Comparison of ENCODE assay signal across 14 cellular contexts in genomic region chr7:17150018-17150417, GRCh38.
A peak's percentile ranks its signal among the peaks of the same experiment; 100 is the strongest.
DNase-seq lines count a peak whose midpoint lies in the region; ATAC-seq and TF ChIP-seq lines count a peak whose summit lies in the region.
"Had no signal": no experiment of that assay in that cellular context is flagged by ENCODE, and none has a peak within 500 bp of the region (broad histone marks: within the 10 kb centered on the region; RNA-seq: fewer than 3 reads in every experiment).

No MANE protein-coding gene starts in this region.

- H3K4me1 ChIP-seq in right cardiac atrium (ENCODE audit: control insufficient read depth, insufficient read depth, low read length), result no peaks in the 10 kb centered on the region
- no peaks in the 10 kb centered on the region for H3K4me1 ChIP-seq in naive thymus-derived CD4-positive, alpha-beta T cell (ENCODE audit: control insufficient read depth in 2 of 2, insufficient read depth in 2 of 2, low read length in 2 of 2)

- H3K27me3 Mint-ChIP-seq in dendritic cell treated with granulocyte-macrophage colony-stimulating factor and Interleukin-4, amounts not matched to agents 40 ng/mL and 50 ng/mL, for 4 days, result no peaks in the 10 kb centered on the region
- H3K27me3 Mint-ChIP-seq in naive thymus-derived CD4-positive, alpha-beta T cell, result no peaks in the 10 kb centered on the region
- H3K27me3 Mint-ChIP-seq: T-helper 17 cell had no signal

- peaks cover 66% of the 10 kb centered on the region for H3K4me1 Mint-ChIP-seq in dendritic cell treated with granulocyte-macrophage colony-stimulating factor and Interleukin-4, amounts not matched to agents 40 ng/mL and 50 ng/mL, for 4 days (ENCODE audit: low read depth)
- H3K4me1 Mint-ChIP-seq in naive thymus-derived CD4-positive, alpha-beta T cell, result peaks cover 0 to 32% (median 9%) of the 10 kb centered on the region in 7 donors

- peak; percentile 22 for DNase-seq in SKM-1 treated with dmso at 0.1 percent for 144 hours (lab: John Stamatoyannopoulos, UW; ENCODE audit: unreplicated experiment)
- DNase-seq in SKM-1 (lab: John Stamatoyannopoulos, UW; ENCODE audit: unreplicated experiment), result no peak
- no peak for DNase-seq in right cardiac atrium
- DNase-seq in foreskin fibroblast, result no peak
- no peak for DNase-seq in naive thymus-derived CD4-positive, alpha-beta T cell
- DNase-seq: DND-41; NCI-H69; stimulated activated CD4-positive, alpha-beta T cell treated with anti-CD3 and anti-CD28 coated beads, Interleukin-2, amount 100 ng/mL, for 24 hours; T-helper 17 cell had no signal

- no peaks in the 10 kb centered on the region for H3K36me3 Mint-ChIP-seq in dendritic cell treated with granulocyte-macrophage colony-stimulating factor and Interleukin-4, amounts not matched to agents 40 ng/mL and 50 ng/mL, for 4 days (ENCODE audit: low read depth)
- peaks cover 0 to 15% (median 0%) of the 10 kb centered on the region in 5 donors for H3K36me3 Mint-ChIP-seq in naive thymus-derived CD4-positive, alpha-beta T cell

- ATAC-seq in GM21723 (IDR thresholded peaks at IDR 0.05; ENCODE audit: unreplicated experiment) (peak; percentile 74), HG03342 (IDR thresholded peaks at IDR 0.05; ENCODE audit: unreplicated experiment) (peak; percentile 76), right cardiac atrium (no peak)
- ATAC-seq in naive thymus-derived CD4-positive, alpha-beta T cell, result no peak
- ATAC-seq: K562, T-helper 17 cell had no signal

- intact Hi-C loops in dendritic cell treated with granulocyte-macrophage colony-stimulating factor and Interleukin-4, amounts not matched to agents 40 ng/mL and 50 ng/mL, for 4 days (cut with micrococcal nuclease), result loop anchor here (5.0 kb wide), 2 partner anchors 37 to 82 kb away; no protein-coding TSS in a partner anchor
- intact Hi-C loops in right cardiac atrium (cut with DNase I), result no loop called here
- intact Hi-C loops in naive thymus-derived CD4-positive, alpha-beta T cell (cut with micrococcal nuclease), result no loop called here

- H3K36me3 ChIP-seq in naive thymus-derived CD4-positive, alpha-beta T cell (ENCODE audit: control insufficient read depth in 2 of 3, insufficient read depth in 3 of 3, low read length in 3 of 3), result no peaks in the 10 kb centered on the region

- CTCF ChIA-PET in naive thymus-derived CD4-positive, alpha-beta T cell (lab: Charles Lee), result no interaction called here

- no peaks in the 10 kb centered on the region for H3K9me3 ChIP-seq in right cardiac atrium (ENCODE audit: control insufficient read depth, low read length)
- H3K9me3 ChIP-seq in naive thymus-derived CD4-positive, alpha-beta T cell (ENCODE audit: control insufficient read depth in 2 of 3, low read length in 3 of 3), result no peaks in the 10 kb centered on the region

- POLR2A ChIA-PET in naive thymus-derived CD4-positive, alpha-beta T cell (lab: Charles Lee), result no interaction called here

- peak overlapping the region; percentile 56 for H3K27ac Mint-ChIP-seq in dendritic cell treated with granulocyte-macrophage colony-stimulating factor and Interleukin-4, amounts not matched to agents 40 ng/mL and 50 ng/mL, for 4 days
- no peak overlapping the region for H3K27ac Mint-ChIP-seq in naive thymus-derived CD4-positive, alpha-beta T cell
- H3K27ac Mint-ChIP-seq: T-helper 17 cell had no signal

- no peak for TF ChIP-seq CTCF in foreskin fibroblast (IDR thresholded peaks at IDR 0.05; ENCODE audit: low read depth, low read length)

- no peaks in the 10 kb centered on the region for H3K27me3 ChIP-seq in right cardiac atrium (ENCODE audit: control insufficient read depth, insufficient read depth)
- no peaks in the 10 kb centered on the region for H3K27me3 ChIP-seq in naive thymus-derived CD4-positive, alpha-beta T cell (ENCODE audit: control insufficient read depth in 2 of 2, insufficient read depth in 2 of 2, low read length in 2 of 2)

- no peak overlapping the region for H3K4me3 ChIP-seq in right cardiac atrium (ENCODE audit: low read length)
- no peak overlapping the region for H3K4me3 ChIP-seq in foreskin fibroblast (ENCODE audit: low read depth in 1 of 2, low read length in 2 of 2)
- no peak overlapping the region for H3K4me3 ChIP-seq in naive thymus-derived CD4-positive, alpha-beta T cell (ENCODE audit: low read length)
- H3K4me3 ChIP-seq: K562 had no signal

- no peak overlapping the region for H3K4me3 Mint-ChIP-seq in dendritic cell treated with granulocyte-macrophage colony-stimulating factor and Interleukin-4, amounts not matched to agents 40 ng/mL and 50 ng/mL, for 4 days
- no peak overlapping the region for H3K4me3 Mint-ChIP-seq in naive thymus-derived CD4-positive, alpha-beta T cell
- H3K4me3 Mint-ChIP-seq: T-helper 17 cell had no signal

- H3K9me3 Mint-ChIP-seq in dendritic cell treated with granulocyte-macrophage colony-stimulating factor and Interleukin-4, amounts not matched to agents 40 ng/mL and 50 ng/mL, for 4 days, result no peaks in the 10 kb centered on the region
- peaks cover 0 to 8% (median 0%) of the 10 kb centered on the region in 11 donors for H3K9me3 Mint-ChIP-seq in naive thymus-derived CD4-positive, alpha-beta T cell

- no peak overlapping the region for H3K27ac ChIP-seq in right cardiac atrium (ENCODE audit: low read length)
- no peak overlapping the region for H3K27ac ChIP-seq in naive thymus-derived CD4-positive, alpha-beta T cell (ENCODE audit: low read depth, low read length)
- H3K27ac ChIP-seq: 22Rv1 had no signal

- WGBS in right cardiac atrium, result 94% methylated on average over 1 of the region's 1 CpG

Comparison
In these comparisons a context has a peak if more than half of its experiments do, and no peak if none do; other contexts are left out.
1. ATAC-seq: peak in GM21723 (single experiment) and HG03342 (single experiment); none in right cardiac atrium (0 of 2) and naive thymus-derived CD4-positive, alpha-beta T cell (single experiment).